In genomic region chr11:57424802-57425564, GRCh38 we compare ENCODE assay signal across 8 cellular contexts. TPM values are rescaled to one million over a fixed set of nuclear protein-coding genes. Genes with fewer than 3 reads are reported as not detected.
DNase-seq lines count a peak whose midpoint lies in the region; ATAC-seq and TF ChIP-seq lines count a peak whose summit lies in the region.

No MANE protein-coding gene starts in this region.

- DNase-seq in AML-193 (lab: John Stamatoyannopoulos, UW) = peak; percentile 99
- peak; percentile 59 for DNase-seq in SK-MEL-5 (ENCODE audit: low read depth, low spot score)
- peak; percentile 91 for DNase-seq in activated naive CD4-positive, alpha-beta T cell treated with Interleukin-2 at 50 U/mL for 16 hours
- peak; percentile 57 to 85 for DNase-seq in heart right ventricle
- DNase-seq in NCI-H1105 treated with DMSO at 0.1 percent for 48 hours (lab: John Stamatoyannopoulos, UW) = no peak

- ATAC-seq in GM19025 (IDR thresholded peaks at IDR 0.05; ENCODE audit: low read depth, unreplicated experiment) = peak; percentile 89
- peak; percentile 92 for ATAC-seq in HG03175 (IDR thresholded peaks at IDR 0.05; ENCODE audit: unreplicated experiment)
- ATAC-seq in heart right ventricle = peak; percentile 59 to 87 (median 77)

- H3K27ac ChIP-seq in heart right ventricle (peak overlapping the region; percentile 66 to 97 (median 95)), skin epidermis (peak overlapping the region in 20 of 21 experiments; percentile 89 to 98 (median 94))

- peaks cover 32 to 82% (median 54%) of the 10 kb centered on the region in 9 donors for H3K4me1 ChIP-seq in heart right ventricle

- intact Hi-C loops in heart right ventricle (cut with DNase I) = loop anchor here in 2 of 10 donors (5.0 kb wide), 2 partner anchors 73 to 78 kb away; no protein-coding TSS in a partner anchor

- in situ Hi-C loops in SK-MEL-5 (cut with HindIII; ENCODE audit: low pct_unique_long_range_greater_than_20kb, low sequenced_read_pairs) = no loop called here

- H3K4me3 ChIP-seq in heart right ventricle (peak overlapping the region in 8 of 10 donors; percentile 2 to 72 (median 66)), skin epidermis (peak overlapping the region in 5 of 7 experiments; percentile 0 to 56 (median 12))

- no peak for TF ChIP-seq CTCF in heart right ventricle (IDR thresholded peaks at IDR 0.05)

- peaks cover 0 to 53% (median 21%) of the 10 kb centered on the region in 9 donors for H3K36me3 ChIP-seq in heart right ventricle

- no peaks in the 10 kb centered on the region for H3K27me3 ChIP-seq in heart right ventricle

- H3K9me3 ChIP-seq in heart right ventricle = no peaks in the 10 kb centered on the region

- WGBS in heart right ventricle, 2 donors = 35 to 42% methylated on average over 15 of the region's 15 CpGs

RNA-seq across cellular contexts. Expression of gene SLC43A3, which starts 1.9 kb away (rescaled TPM):
- total RNA-seq in SK-MEL-5 (2014; rRNA removed; shearing (Covaris generic)) = 30.6 and 37.0 TPM in 2 replicates
- 32.0 and 35.0 TPM in 2 replicates for polyA plus RNA-seq in SK-MEL-5 (2015; cell fraction: cytosol; rRNA removed)
- 68.8 and 87.3 TPM in 2 replicates for polyA plus RNA-seq in SK-MEL-5 (2015; cell fraction: nucleus; rRNA removed)
- total RNA-seq in heart right ventricle = 10 to 100 TPM; 12.1 to 36.2 (median 19.8) TPM
- polyA plus RNA-seq in heart right ventricle = 10 to 100 TPM; 16.6 to 24.7 TPM

RNA-seq across cellular contexts. Expression of gene PRG2, which starts 34.5 kb away (rescaled TPM):
- not detected in 2 replicates for total RNA-seq in SK-MEL-5 (2014; rRNA removed; shearing (Covaris generic))
- not detected in 2 replicates for polyA plus RNA-seq in SK-MEL-5 (2015; cell fraction: cytosol; rRNA removed)
- not detected in 2 replicates for polyA plus RNA-seq in SK-MEL-5 (2015; cell fraction: nucleus; rRNA removed)
- under 1 TPM in 1 of 10 donors, not detected in 9; 0.49 TPM for total RNA-seq in heart right ventricle
- polyA plus RNA-seq in heart right ventricle = not detected

RNA-seq across cellular contexts. Expression of gene RTN4RL2, which starts 35.3 kb away (rescaled TPM):
- 0.29 and 1.1 TPM in 2 replicates for total RNA-seq in SK-MEL-5 (2014; rRNA removed; shearing (Covaris generic))
- polyA plus RNA-seq in SK-MEL-5 (2015; cell fraction: cytosol; rRNA removed) = 6.4 and 7.8 TPM in 2 replicates
- 3.2 and 3.6 TPM in 2 replicates for polyA plus RNA-seq in SK-MEL-5 (2015; cell fraction: nucleus; rRNA removed)
- total RNA-seq in heart right ventricle = 1 to 10 TPM in 3 of 10 donors, under 1 TPM in 7; 0.33 to 1.5 (median 0.87) TPM
- polyA plus RNA-seq in heart right ventricle = 1 to 10 TPM in 1 of 2 donors, under 1 TPM in 1; 0.88 to 1.3 TPM

RNA-seq across cellular contexts. Expression of gene PRG3, which starts 44.0 kb away (rescaled TPM):
- total RNA-seq in SK-MEL-5 (2014; rRNA removed; shearing (Covaris generic)) = not detected in 2 replicates
- not detected in 2 replicates for polyA plus RNA-seq in SK-MEL-5 (2015; cell fraction: cytosol; rRNA removed)
- polyA plus RNA-seq in SK-MEL-5 (2015; cell fraction: nucleus; rRNA removed) = not detected in 2 replicates
- not detected for total RNA-seq in heart right ventricle
- not detected for polyA plus RNA-seq in heart right ventricle
